19 cellular contexts compared by ENCODE assay signal in the genomic region with DNA sequence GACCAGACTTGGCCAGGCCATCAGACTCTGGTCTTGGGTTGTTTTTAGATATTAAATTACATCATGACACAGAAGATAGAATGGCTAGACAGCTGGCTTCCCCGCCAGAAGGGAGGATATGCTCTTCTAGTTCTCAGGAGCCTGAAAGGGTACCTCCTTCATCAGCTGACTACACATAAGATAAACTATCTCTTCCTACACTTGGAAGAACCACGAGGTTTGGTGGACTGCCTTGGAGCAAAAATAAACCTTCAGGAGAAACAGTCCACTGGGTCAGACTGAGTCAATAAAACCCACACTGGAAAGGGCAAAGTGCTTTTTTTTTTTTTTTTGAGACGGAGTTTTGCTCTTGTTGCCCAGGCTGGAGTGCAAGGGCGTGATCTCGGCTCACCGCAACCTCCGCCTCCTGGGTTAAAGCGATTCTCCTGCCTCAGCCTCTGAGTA. TPM values are rescaled to one million over a fixed set of nuclear protein-coding genes. Genes with fewer than 3 reads are reported as not detected.
DNase-seq lines count a peak whose midpoint lies in the region; ATAC-seq and TF ChIP-seq lines count a peak whose summit lies in the region.
"Had no signal": no experiment of that assay in that cellular context is flagged by ENCODE, and none has a peak within 500 bp of the region (broad histone marks: within the 10 kb centered on the region; RNA-seq: fewer than 3 reads in every experiment).

No MANE protein-coding gene starts in this region.

- H3K4me1 ChIP-seq in thoracic aorta (ENCODE audit: control insufficient read depth in 1 of 2, low read depth in 2 of 2): peaks cover 15 to 51% of the 10 kb centered on the region in 2 donors
- H3K4me1 ChIP-seq: breast epithelium, parathyroid adenoma had no signal

- ATAC-seq in thoracic aorta (ENCODE audit: insufficient number of reproducible peaks, low FRiP score, low read depth): peak; percentile 27
- ATAC-seq: A549; activated CD4-positive, CD25-positive, alpha-beta regulatory T cell treated with anti-CD3 and anti-CD28 coated beads, Interleukin-2, amount 50 U/mL, for 24 hours; CD8-positive, alpha-beta T cell; Panc1 had no signal

- peak overlapping the region; percentile 57 to 76 for H3K27ac ChIP-seq in coronary artery
- peak overlapping the region; percentile 71 to 77 for H3K27ac ChIP-seq in thoracic aorta
- H3K27ac ChIP-seq: A549, breast epithelium, parathyroid adenoma had no signal

- peak; percentile 52 for DNase-seq in NCI-H2171 treated with DMSO at 0.1 percent for 48 hours (lab: John Stamatoyannopoulos, UW)
- no peak for DNase-seq in NCI-H2171 (lab: John Stamatoyannopoulos, UW)
- DNase-seq in coronary artery (ENCODE audit: low spot score): peak; percentile 75
- peak; percentile 95 for DNase-seq in left kidney (ENCODE audit: low read depth, low spot score)
- DNase-seq in thoracic aorta (ENCODE audit: low spot score): no peak
- DNase-seq in activated CD4-positive, alpha-beta T cell treated with anti-CD3 and anti-CD28 coated beads, Interleukin-2, amount 50 U/mL, for 48 hours: no peak
- DNase-seq in RPMI8226: no peak
- DNase-seq in T-helper 2 cell: no peak
- DNase-seq: activated naive CD4-positive, alpha-beta T cell; CD8-positive, alpha-beta T cell; foreskin melanocyte; H9; NCI-H1105 treated with DMSO at 0.1 percent for 48 hours; NCI-H446 had no signal

- H3K27me3 ChIP-seq in thoracic aorta (replicated peaks; ENCODE audit: insufficient read depth): no peaks in the 10 kb centered on the region
- H3K27me3 ChIP-seq: breast epithelium had no signal

- no peaks in the 10 kb centered on the region for H3K9me3 ChIP-seq in thoracic aorta
- H3K9me3 ChIP-seq: A549, breast epithelium had no signal

- H3K4me3 ChIP-seq in coronary artery: no peak overlapping the region
- peak overlapping the region; percentile 2 for H3K4me3 ChIP-seq in thoracic aorta
- H3K4me3 ChIP-seq: A549, breast epithelium had no signal

- H3K36me3 ChIP-seq in thoracic aorta: no peaks in the 10 kb centered on the region
- H3K36me3 ChIP-seq: breast epithelium had no signal

- no peak for TF ChIP-seq CTCF in coronary artery (IDR thresholded peaks at IDR 0.05)
- no peak for TF ChIP-seq CTCF in thoracic aorta (IDR thresholded peaks at IDR 0.05)

RNA-seq across cellular contexts. Expression of a gene that starts 26.3 kb away (rescaled TPM):
- 10 to 100 TPM; 28.3 to 44.4 TPM for total RNA-seq in thoracic aorta

Comparison
In these comparisons a context has a peak if more than half of its experiments do, and no peak if none do; other contexts are left out.
1. DNase-seq: peak in NCI-H2171 treated with DMSO at 0.1 percent for 48 hours (single experiment), coronary artery (single experiment) and left kidney (single experiment); none in NCI-H2171 (single experiment), thoracic aorta (single experiment), activated CD4-positive, alpha-beta T cell treated with anti-CD3 and anti-CD28 coated beads, Interleukin-2, amount 50 U/mL, for 48 hours (0 of 2), RPMI8226 (single experiment) and T-helper 2 cell (0 of 5).